17 cellular contexts compared by ENCODE assay signal in genomic region chr1:68293122-68293521, GRCh38.
DNase-seq lines count a peak whose midpoint lies in the region; ATAC-seq and TF ChIP-seq lines count a peak whose summit lies in the region.
"Had no signal": no experiment of that assay in that cellular context is flagged by ENCODE, and none has a peak within 500 bp of the region (broad histone marks: within the 10 kb centered on the region; RNA-seq: fewer than 3 reads in every experiment).

No MANE protein-coding gene starts in this region.

- H3K4me3 Mint-ChIP-seq in WTC11 (peak overlapping the region; percentile 63), nephron (peak overlapping the region; percentile 53 to 62 (median 57))
- H3K4me3 Mint-ChIP-seq in CD4-positive, alpha-beta memory T cell = no peak overlapping the region
- H3K4me3 Mint-ChIP-seq: natural killer cell had no signal

- POLR2A ChIA-PET in WTC11 (lab: Charles Lee) = no interaction called here
- POLR2A ChIA-PET in CD4-positive, alpha-beta memory T cell (lab: Charles Lee; ENCODE audit: partially characterized antibody) = no interaction called here

- no peaks in the 10 kb centered on the region for H3K79me2 ChIP-seq in ACC112 (ENCODE audit: control insufficient read depth, insufficient read depth, low read length, unreplicated experiment)

- no peaks in the 10 kb centered on the region for H3K9me3 ChIP-seq in gastroesophageal sphincter
- H3K9me3 ChIP-seq in ascending aorta = no peaks in the 10 kb centered on the region
- no peaks in the 10 kb centered on the region for H3K9me3 ChIP-seq in CD4-positive, alpha-beta memory T cell (ENCODE audit: control insufficient read depth in 1 of 2, low read length in 2 of 2)
- H3K9me3 ChIP-seq: SJCRH30 had no signal

- in situ Hi-C loops in G401 (cut with HindIII; ENCODE audit: low sequenced_read_pairs) = no loop called here

- no peaks in the 10 kb centered on the region for H3K9me3 Mint-ChIP-seq in WTC11
- no peaks in the 10 kb centered on the region for H3K9me3 Mint-ChIP-seq in nephron
- H3K9me3 Mint-ChIP-seq in CD4-positive, alpha-beta memory T cell = peaks cover 0 to 4% (median 0%) of the 10 kb centered on the region in 8 donors

- H3K36me3 Mint-ChIP-seq in WTC11 (no peaks in the 10 kb centered on the region), nephron (ENCODE audit: low read depth) (no peaks in the 10 kb centered on the region)
- no peaks in the 10 kb centered on the region for H3K36me3 Mint-ChIP-seq in CD4-positive, alpha-beta memory T cell
- H3K36me3 Mint-ChIP-seq: natural killer cell had no signal

- H3K4me1 Mint-ChIP-seq in WTC11 (peaks cover 47% of the 10 kb centered on the region), nephron (peaks cover 55% of the 10 kb centered on the region)
- H3K4me1 Mint-ChIP-seq in CD4-positive, alpha-beta memory T cell = no peaks in the 10 kb centered on the region
- H3K4me1 Mint-ChIP-seq: natural killer cell had no signal

- H3K4me3 ChIP-seq in ACC112 (ENCODE audit: low read depth, low read length) = no peak overlapping the region
- no peak overlapping the region for H3K4me3 ChIP-seq in gastroesophageal sphincter
- H3K4me3 ChIP-seq in ascending aorta = no peak overlapping the region
- no peak overlapping the region for H3K4me3 ChIP-seq in CD4-positive, alpha-beta memory T cell (ENCODE audit: low read length in 2 of 2)
- H3K4me3 ChIP-seq: SJCRH30, skin epidermis had no signal

- H3K27me3 Mint-ChIP-seq in WTC11 (ENCODE audit: low read depth) (peaks cover 80% of the 10 kb centered on the region), nephron (ENCODE audit: low read depth) (peaks cover 17% of the 10 kb centered on the region)
- H3K27me3 Mint-ChIP-seq in CD4-positive, alpha-beta memory T cell = no peaks in the 10 kb centered on the region

- H3K27me3 ChIP-seq in ACC112 (ENCODE audit: insufficient read depth, low read length) = no peaks in the 10 kb centered on the region
- no peaks in the 10 kb centered on the region for H3K27me3 ChIP-seq in gastroesophageal sphincter
- H3K27me3 ChIP-seq in ascending aorta = no peaks in the 10 kb centered on the region
- H3K27me3 ChIP-seq in CD4-positive, alpha-beta memory T cell (ENCODE audit: insufficient read depth, low read length) = no peaks in the 10 kb centered on the region
- H3K27me3 ChIP-seq: SJCRH30 had no signal

- peaks cover 15% of the 10 kb centered on the region for H3K4me1 ChIP-seq in ACC112 (ENCODE audit: control insufficient read depth, insufficient read depth, low read length, unreplicated experiment)
- peaks cover 0 to 41% (median 14%) of the 10 kb centered on the region in 3 donors for H3K4me1 ChIP-seq in gastroesophageal sphincter
- H3K4me1 ChIP-seq in ascending aorta = peaks cover 0 to 3% of the 10 kb centered on the region in 2 donors
- H3K4me1 ChIP-seq in CD4-positive, alpha-beta memory T cell (ENCODE audit: insufficient read depth, low read length) = no peaks in the 10 kb centered on the region
- H3K4me1 ChIP-seq: SJCRH30 had no signal

- peak overlapping the region; percentile 23 for H2AFZ ChIP-seq in ACC112 (ENCODE audit: low read length, unreplicated experiment)

- intact Hi-C loops in ascending aorta (cut with DNase I) = no loop called here
- intact Hi-C loops in CD4-positive, alpha-beta memory T cell (cut with micrococcal nuclease) = no loop called here

- TF ChIP-seq EP300 in gastroesophageal sphincter (IDR thresholded peaks at IDR 0.05) = no peak

- TF ChIP-seq POLR2A in gastroesophageal sphincter (IDR thresholded peaks at IDR 0.05) = no peak

- H3K27ac ChIP-seq in ACC112 (ENCODE audit: low read depth, low read length) (no peak overlapping the region), gastroesophageal sphincter (peak overlapping the region; percentile 1 to 81 (median 68)), ascending aorta (no peak overlapping the region)
- no peak overlapping the region for H3K27ac ChIP-seq in CD4-positive, alpha-beta memory T cell (ENCODE audit: low read depth, low read length)
- H3K27ac ChIP-seq: SJCRH30 had no signal

- TF ChIP-seq CTCF in WTC11 (IDR thresholded peaks at IDR 0.05) = no peak
- no peak for TF ChIP-seq CTCF in gastroesophageal sphincter (IDR thresholded peaks at IDR 0.05)
- TF ChIP-seq CTCF in nephron (IDR thresholded peaks at IDR 0.05; ENCODE audit: unreplicated experiment in 3 of 3) = no peak
- TF ChIP-seq CTCF in ascending aorta (IDR thresholded peaks at IDR 0.05) = no peak

- 18 to 31% methylated on average over 1 to 4 of the region's 5 CpGs for WGBS in gastroesophageal sphincter (ENCODE audit: low coverage in 1 of 2), 2 donors

- H3K27ac Mint-ChIP-seq in WTC11 (peak overlapping the region; percentile 81), nephron (peak overlapping the region; percentile 97 to 99 (median 99))
- H3K27ac Mint-ChIP-seq in CD4-positive, alpha-beta memory T cell = no peak overlapping the region
- H3K27ac Mint-ChIP-seq: natural killer cell had no signal

- CTCF ChIA-PET in WTC11 (lab: Charles Lee) = interaction anchor here (1.1 to 2.4 kb wide), 3 partner anchors 15 to 61 kb away, joined by 3 to 11 read pairs (median 7); partner anchors contain the start of gene WLS
- CTCF ChIA-PET in CD4-positive, alpha-beta memory T cell (lab: Charles Lee; ENCODE audit: partially characterized antibody) = no interaction called here

- DNase-seq in WTC11 (ENCODE audit: low spot score) (peak; percentile 17), ascending aorta (ENCODE audit: low spot score in 2 of 2) (no peak), G401 (ENCODE audit: low spot score) (no peak)
- DNase-seq in effector CD4-positive, alpha-beta T cell = no peak
- no peak for DNase-seq in CD4-positive, alpha-beta memory T cell
- DNase-seq: activated CD4-positive, alpha-beta T cell treated with anti-CD3 and anti-CD28 coated beads, Interleukin-2, amount 50 U/mL, for 4 hours; aorta; left colon; MM.1S; natural killer cell; NCI-H2107; SJCRH30; stimulated activated naive CD4-positive, alpha-beta T cell treated with Interleukin-2 at 50 U/mL for 16 hours had no signal

- H3K36me3 ChIP-seq in ACC112 (ENCODE audit: insufficient read depth, low read length) = no peaks in the 10 kb centered on the region
- no peaks in the 10 kb centered on the region for H3K36me3 ChIP-seq in gastroesophageal sphincter
- no peaks in the 10 kb centered on the region for H3K36me3 ChIP-seq in ascending aorta
- H3K36me3 ChIP-seq in CD4-positive, alpha-beta memory T cell (ENCODE audit: insufficient read depth, low read length) = no peaks in the 10 kb centered on the region
- H3K36me3 ChIP-seq: SJCRH30 had no signal

- ATAC-seq in WTC11 = peak; percentile 8
- ATAC-seq in gastroesophageal sphincter = no peak
- ATAC-seq: left colon, natural killer cell had no signal

TF ChIP-seq in WTC11, 78 proteins besides CTCF, POLR2A, EP300 and RAD21 (continues in another document):
- TF ChIP-seq PRRX2 (CRISPR knock-in tag; IDR thresholded peaks at IDR 0.05) = no peak
- TF ChIP-seq SP1 (CRISPR knock-in tag; conservative IDR thresholded peaks at IDR 0.05) = no peak
- TF ChIP-seq GRHL2 (CRISPR knock-in tag; IDR thresholded peaks at IDR 0.05; ENCODE audit: insufficient replicate concordance, severe bottlenecking) = no peak
- no peak for TF ChIP-seq ZNF121 (CRISPR knock-in tag; IDR thresholded peaks at IDR 0.05)
- no peak for TF ChIP-seq MYBL2 (CRISPR knock-in tag; IDR thresholded peaks at IDR 0.05)
- TF ChIP-seq KAT7 (CRISPR knock-in tag; IDR thresholded peaks at IDR 0.05; ENCODE audit: borderline replicate concordance) = no peak
- no peak for TF ChIP-seq GTF2I (CRISPR knock-in tag; conservative IDR thresholded peaks at IDR 0.05)
- TF ChIP-seq, protein P1, sequence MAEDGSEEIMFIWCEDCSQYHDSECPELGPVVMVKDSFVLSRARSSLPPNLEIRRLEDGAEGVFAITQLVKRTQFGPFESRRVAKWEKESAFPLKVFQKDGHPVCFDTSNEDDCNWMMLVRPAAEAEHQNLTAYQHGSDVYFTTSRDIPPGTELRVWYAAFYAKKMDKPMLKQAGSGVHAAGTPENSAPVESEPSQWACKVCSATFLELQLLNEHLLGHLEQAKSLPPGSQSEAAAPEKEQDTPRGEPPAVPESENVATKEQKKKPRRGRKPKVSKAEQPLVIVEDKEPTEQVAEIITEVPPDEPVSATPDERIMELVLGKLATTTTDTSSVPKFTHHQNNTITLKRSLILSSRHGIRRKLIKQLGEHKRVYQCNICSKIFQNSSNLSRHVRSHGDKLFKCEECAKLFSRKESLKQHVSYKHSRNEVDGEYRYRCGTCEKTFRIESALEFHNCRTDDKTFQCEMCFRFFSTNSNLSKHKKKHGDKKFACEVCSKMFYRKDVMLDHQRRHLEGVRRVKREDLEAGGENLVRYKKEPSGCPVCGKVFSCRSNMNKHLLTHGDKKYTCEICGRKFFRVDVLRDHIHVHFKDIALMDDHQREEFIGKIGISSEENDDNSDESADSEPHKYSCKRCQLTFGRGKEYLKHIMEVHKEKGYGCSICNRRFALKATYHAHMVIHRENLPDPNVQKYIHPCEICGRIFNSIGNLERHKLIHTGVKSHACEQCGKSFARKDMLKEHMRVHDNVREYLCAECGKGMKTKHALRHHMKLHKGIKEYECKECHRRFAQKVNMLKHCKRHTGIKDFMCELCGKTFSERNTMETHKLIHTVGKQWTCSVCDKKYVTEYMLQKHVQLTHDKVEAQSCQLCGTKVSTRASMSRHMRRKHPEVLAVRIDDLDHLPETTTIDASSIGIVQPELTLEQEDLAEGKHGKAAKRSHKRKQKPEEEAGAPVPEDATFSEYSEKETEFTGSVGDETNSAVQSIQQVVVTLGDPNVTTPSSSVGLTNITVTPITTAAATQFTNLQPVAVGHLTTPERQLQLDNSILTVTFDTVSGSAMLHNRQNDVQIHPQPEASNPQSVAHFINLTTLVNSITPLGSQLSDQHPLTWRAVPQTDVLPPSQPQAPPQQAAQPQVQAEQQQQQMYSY (CRISPR knock-in tag; IDR thresholded peaks at IDR 0.05) = no peak
- TF ChIP-seq EMX1 (CRISPR knock-in tag; IDR thresholded peaks at IDR 0.05) = no peak
- TF ChIP-seq CBFB (CRISPR knock-in tag; IDR thresholded peaks at IDR 0.05; ENCODE audit: low read depth) = no peak
- TF ChIP-seq, protein P2, sequence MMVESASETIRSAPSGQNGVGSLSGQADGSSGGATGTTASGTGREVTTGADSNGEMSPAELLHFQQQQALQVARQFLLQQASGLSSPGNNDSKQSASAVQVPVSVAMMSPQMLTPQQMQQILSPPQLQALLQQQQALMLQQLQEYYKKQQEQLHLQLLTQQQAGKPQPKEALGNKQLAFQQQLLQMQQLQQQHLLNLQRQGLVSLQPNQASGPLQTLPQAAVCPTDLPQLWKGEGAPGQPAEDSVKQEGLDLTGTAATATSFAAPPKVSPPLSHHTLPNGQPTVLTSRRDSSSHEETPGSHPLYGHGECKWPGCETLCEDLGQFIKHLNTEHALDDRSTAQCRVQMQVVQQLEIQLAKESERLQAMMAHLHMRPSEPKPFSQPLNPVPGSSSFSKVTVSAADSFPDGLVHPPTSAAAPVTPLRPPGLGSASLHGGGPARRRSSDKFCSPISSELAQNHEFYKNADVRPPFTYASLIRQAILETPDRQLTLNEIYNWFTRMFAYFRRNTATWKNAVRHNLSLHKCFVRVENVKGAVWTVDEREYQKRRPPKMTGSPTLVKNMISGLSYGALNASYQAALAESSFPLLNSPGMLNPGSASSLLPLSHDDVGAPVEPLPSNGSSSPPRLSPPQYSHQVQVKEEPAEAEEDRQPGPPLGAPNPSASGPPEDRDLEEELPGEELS (CRISPR knock-in tag; IDR thresholded peaks at IDR 0.05) = no peak
- TF ChIP-seq OVOL2 (CRISPR knock-in tag; IDR thresholded peaks at IDR 0.05; ENCODE audit: borderline replicate concordance) = no peak

Comparison
In these comparisons a context has a peak if more than half of its experiments do, and no peak if none do; other contexts are left out.
1. H3K27ac ChIP-seq: peak in gastroesophageal sphincter (4 of 4); none in ACC112 (single experiment), ascending aorta (0 of 2) and CD4-positive, alpha-beta memory T cell (single experiment).
2. H3K27ac Mint-ChIP-seq: peak in WTC11 (single experiment) and nephron (3 of 3); none in CD4-positive, alpha-beta memory T cell (0 of 7).
3. H3K4me3 Mint-ChIP-seq: peak in WTC11 (single experiment) and nephron (3 of 3); none in CD4-positive, alpha-beta memory T cell (0 of 8).